In the genomic region with DNA sequence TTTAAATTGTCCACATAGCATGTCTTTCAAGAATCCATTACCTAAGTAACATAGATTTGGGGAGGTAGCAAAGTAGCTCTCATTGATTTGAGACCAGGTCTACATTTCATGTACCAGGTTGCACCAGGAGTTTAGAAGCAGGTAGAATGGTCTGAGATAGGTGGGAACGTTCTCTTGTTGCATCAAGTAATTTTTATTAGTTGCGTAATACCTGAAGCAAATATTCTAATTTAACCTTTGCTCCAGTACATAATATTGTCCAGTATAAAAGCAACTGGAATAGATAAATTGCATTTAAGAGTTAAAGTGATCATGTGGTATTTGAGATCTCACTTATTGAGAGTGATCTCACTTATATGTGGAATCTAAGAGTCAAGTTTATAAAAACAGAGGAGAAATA, we compare ENCODE assay signal across 26 cellular contexts.
DNase-seq lines count a peak whose midpoint lies in the region; ATAC-seq, FAIRE-seq and TF ChIP-seq lines count a peak whose summit lies in the region.
"Had no signal": no experiment of that assay in that cellular context is flagged by ENCODE, and none has a peak within 500 bp of the region (broad histone marks: within the 10 kb centered on the region; RNA-seq: fewer than 3 reads in every experiment).

No MANE protein-coding gene starts in this region.

- TF ChIP-seq EP300 in Ishikawa (IDR thresholded peaks at IDR 0.05; ENCODE audit: borderline replicate concordance) (no peak), H1 (IDR thresholded peaks at IDR 0.05; ENCODE audit: borderline replicate concordance in 1 of 2, low read depth in 2 of 2, low read length in 2 of 2) (no peak)

- H2BK20ac ChIP-seq in IMR-90 (ENCODE audit: low read depth, low read length) (no peak overlapping the region), H1 (ENCODE audit: low read length) (no peak overlapping the region)

- ATAC-seq in IMR-90 (ENCODE audit: low read depth) (no peak), GM19351 (IDR thresholded peaks at IDR 0.05; ENCODE audit: unreplicated experiment) (no peak), Right ventricle myocardium inferior (no peak)
- ATAC-seq: GM12878 had no signal

- POLR2A ChIA-PET in IMR-90 (lab: Charles Lee; ENCODE audit: unreplicated experiment) (no interaction called here), H1 (lab: Charles Lee; ENCODE audit: partially characterized antibody) (no interaction called here)

- no peaks in the 10 kb centered on the region for H3K27me3 ChIP-seq in IMR-90 (ENCODE audit: control insufficient read depth, insufficient read depth, low read length)
- no peaks in the 10 kb centered on the region for H3K27me3 ChIP-seq in H1 (replicated peaks in 1 of 4; ENCODE audit: control insufficient read depth in 3 of 4, extremely low read depth in 1 of 4, insufficient read depth in 3 of 4, low read length in 3 of 4)
- H3K27me3 ChIP-seq: BE2C, BLaER1 had no signal

- no peaks in the 10 kb centered on the region for H3K36me3 ChIP-seq in IMR-90 (ENCODE audit: control insufficient read depth, insufficient read depth, low read length)
- H3K36me3 ChIP-seq in H1 (ENCODE audit: control insufficient read depth in 2 of 4, insufficient read depth in 4 of 4, low read length in 3 of 4): no peaks in the 10 kb centered on the region
- H3K36me3 ChIP-seq: BE2C, BLaER1 had no signal

- H4K91ac ChIP-seq in IMR-90 (ENCODE audit: insufficient read depth, low read depth, low read length) (no peak overlapping the region), H1 (replicated peaks; ENCODE audit: insufficient read length, low read length) (no peak overlapping the region)

- H3K23me2 ChIP-seq in H1 (ENCODE audit: low read depth, low read length): no peaks in the 10 kb centered on the region

- H3K4me3 ChIP-seq in IMR-90 (ENCODE audit: insufficient read depth, low read depth, low read length) (no peak overlapping the region), H1 (ENCODE audit: extremely low read depth in 1 of 4, insufficient read depth in 2 of 4, low read depth in 3 of 4, low read length in 4 of 4) (no peak overlapping the region)
- H3K4me3 ChIP-seq: BLaER1, GM12878 had no signal

- WGBS in IMR-90 (ENCODE audit: extremely low coverage in 2 of 2, insufficient read length in 1 of 2), 2 experiments: no CpG with 5 or more reads among the region's 2 CpGs
- 87% methylated on average over 2 of the region's 2 CpGs; no CpG with 5 or more reads in 1 of the 2 experiments for WGBS in H1 (ENCODE audit: extremely low coverage in 1 of 2, insufficient coverage in 1 of 2, insufficient read length in 1 of 2, insufficient replicate concordance in 2 of 2, low coverage in 1 of 2, low lambda C conversion rate in 2 of 2, missing lambda C conversion rate in 1 of 2), 2 experiments

- H2AFZ ChIP-seq in IMR-90 (replicated peaks; ENCODE audit: low read length, poor library complexity) (no peak overlapping the region), H1 (ENCODE audit: low read length) (no peak overlapping the region)

- TF ChIP-seq CTCF in IMR-90 (conservative IDR thresholded peaks at IDR 0.05; ENCODE audit: low read depth, low read length): no peak
- no peak for TF ChIP-seq CTCF in H1 (IDR thresholded peaks at IDR 0.05; ENCODE audit: control extremely low read depth in 1 of 3, insufficient read depth in 1 of 3, low read depth in 1 of 3, low read length in 3 of 3)

- H3K56ac ChIP-seq in IMR-90 (ENCODE audit: extremely low read depth, insufficient read depth, low read length): no peak overlapping the region
- H3K56ac ChIP-seq in H1 (replicated peaks; ENCODE audit: insufficient read length, low read depth, low read length): no peak overlapping the region

- H2BK5ac ChIP-seq in IMR-90 (ENCODE audit: low read depth, low read length, poor library complexity, severe bottlenecking) (no peak overlapping the region), H1 (ENCODE audit: low read depth, low read length) (no peak overlapping the region)

- H4K8ac ChIP-seq in IMR-90 (ENCODE audit: low read depth in 2 of 2, low read length in 2 of 2) (no peak overlapping the region), H1 (ENCODE audit: extremely low read depth, insufficient read depth, low read length) (no peak overlapping the region)

- no peaks in the 10 kb centered on the region for H3K79me2 ChIP-seq in H1 (ENCODE audit: control insufficient read depth in 1 of 2, insufficient read depth in 2 of 2, low read length in 2 of 2)

- H3K18ac ChIP-seq in IMR-90 (ENCODE audit: low read depth, low read length) (no peak overlapping the region), H1 (ENCODE audit: extremely low read depth, low read length) (no peak overlapping the region)

- CTCF ChIA-PET in IMR-90 (lab: Yijun Ruan, JAX) (no interaction called here), H1 (lab: Charles Lee; ENCODE audit: partially characterized antibody) (no interaction called here)

- intact Hi-C loops in IMR-90 (cut with micrococcal nuclease): no loop called here
- intact Hi-C loops in Right ventricle myocardium inferior (cut with DNase I): no loop called here

- H3K9me3 ChIP-seq in IMR-90 (ENCODE audit: control insufficient read depth, insufficient read depth, low read length): 0 out of 2 replicates have a peak, but pooled peaks cover 2% of the 10 kb centered on the region
- no peaks in the 10 kb centered on the region for H3K9me3 ChIP-seq in H1 (ENCODE audit: insufficient read depth in 2 of 2, low read depth in 1 of 2, low read length in 1 of 2)
- H3K9me3 ChIP-seq: BE2C, BLaER1 had no signal

- TF ChIP-seq POLR2A in IMR-90 (IDR thresholded peaks at IDR 0.05; ENCODE audit: low read depth, low read length) (no peak), H1 (IDR thresholded peaks at IDR 0.05; ENCODE audit: control extremely low read depth in 1 of 2, low read depth in 2 of 2, low read length in 2 of 2) (no peak)

- H3K9ac ChIP-seq in IMR-90 (ENCODE audit: low read depth, low read length): no peak overlapping the region
- H3K9ac ChIP-seq in H1 (replicated peaks in 1 of 4; ENCODE audit: extremely low read depth in 1 of 4, low read depth in 3 of 4, low read length in 3 of 4): no peak overlapping the region
- H3K9ac ChIP-seq: BLaER1 had no signal

- H3K9me1 ChIP-seq in IMR-90 (ENCODE audit: insufficient read depth, low read length): no peaks in the 10 kb centered on the region

- H2BK120ac ChIP-seq in IMR-90 (ENCODE audit: low read depth, low read length): no peak overlapping the region
- H2BK120ac ChIP-seq in H1 (replicated peaks; ENCODE audit: low read depth, low read length): no peak overlapping the region

- H2AK9ac ChIP-seq in IMR-90 (replicated peaks; ENCODE audit: low read depth, low read length, poor library complexity): no peak overlapping the region

- BruUV-seq in IMR-90 (replicated peaks; lab: Mats Ljungman, UMichigan): no TSS peak

- H3K14ac ChIP-seq in IMR-90 (replicated peaks; ENCODE audit: low read depth, low read length) (no peak overlapping the region), H1 (ENCODE audit: insufficient read length) (no peak overlapping the region)

- H3K79me1 ChIP-seq in IMR-90 (ENCODE audit: low read depth in 1 of 2, low read length in 2 of 2): no peaks in the 10 kb centered on the region
- H3K79me1 ChIP-seq in H1 (ENCODE audit: low read depth, low read length): no peaks in the 10 kb centered on the region

- H3K4ac ChIP-seq in IMR-90 (ENCODE audit: low read depth, low read length) (no peak overlapping the region), H1 (replicated peaks; ENCODE audit: insufficient read length, low read depth, low read length) (no peak overlapping the region)

- H2AK5ac ChIP-seq in IMR-90 (ENCODE audit: low read depth, low read length) (no peak overlapping the region), H1 (ENCODE audit: low read depth, low read length) (no peak overlapping the region)

- no peak for DNase-seq in IMR-90
- DNase-seq in H1 (ENCODE audit: low read depth in 1 of 2, low spot score in 2 of 2): no peak
- DNase-seq in NK-92 treated with Interleukin-12 subunit alpha and Interleukin-12 subunit beta, amount 100 ng/mL, for 24 hours (lab: John Stamatoyannopoulos, UW): no peak
- no peak for DNase-seq in Right ventricle myocardium inferior (ENCODE audit: missing footprints)
- DNase-seq: 8988T; ACHN; BE2C; C1 segment of cervical spinal cord; CD4-positive, alpha-beta memory T cell; CD4-positive, CD25-positive, alpha-beta regulatory T cell; CD8-positive, alpha-beta memory T cell; COR-L47; DMS 273 treated with DMSO at 0.1 percent for 48 hours; DMS153; DMS53; DMS79; DND-41; EL; GDM1 had no signal

- H4K20me1 ChIP-seq in IMR-90 (ENCODE audit: insufficient read depth, low read length) (no peaks in the 10 kb centered on the region), H1 (replicated peaks in 1 of 2; ENCODE audit: control insufficient read depth in 1 of 2, insufficient read depth in 2 of 2, low read length in 2 of 2) (no peaks in the 10 kb centered on the region)
- H4K20me1 ChIP-seq: BLaER1 had no signal

- no peak overlapping the region for H2BK12ac ChIP-seq in H1 (ENCODE audit: low read depth, low read length)

- dilution Hi-C loops in IMR-90 (cut with HindIII; ENCODE audit: low sequenced_read_pairs, unreplicated experiment): no loop called here

- FAIRE-seq in H1 (lab: Jason Lieb, UNC): no peak
- FAIRE-seq: GM12878, GM12892, GM18507, GM19239 had no signal

- TF ChIP-seq RAD21 in IMR-90 (IDR thresholded peaks at IDR 0.05; ENCODE audit: low read length) (no peak), Ishikawa (IDR thresholded peaks at IDR 0.05; ENCODE audit: low read depth) (no peak), H1 (IDR thresholded peaks at IDR 0.05 in 1 of 2, conservative IDR thresholded peaks at IDR 0.05 in 1 of 2; ENCODE audit: low read depth in 2 of 2, low read length in 2 of 2) (no peak)

- H3K4me2 ChIP-seq in IMR-90 (ENCODE audit: low read depth, low read length): no peak overlapping the region
- no peak overlapping the region for H3K4me2 ChIP-seq in H1 (ENCODE audit: insufficient read depth in 1 of 2, low read depth in 2 of 2, low read length in 2 of 2)
- H3K4me2 ChIP-seq: BLaER1 had no signal

- no peak overlapping the region for H4K5ac ChIP-seq in IMR-90 (ENCODE audit: low read depth, low read length)
- no peak overlapping the region for H4K5ac ChIP-seq in H1 (ENCODE audit: insufficient read length, low read depth, low read length)

- H3K4me1 ChIP-seq in IMR-90 (ENCODE audit: control insufficient read depth, insufficient read depth, low read length) (no peaks in the 10 kb centered on the region), H1 (replicated peaks in 1 of 4; ENCODE audit: control insufficient read depth in 3 of 4, insufficient read depth in 4 of 4, low read length in 3 of 4) (no peaks in the 10 kb centered on the region)
- H3K4me1 ChIP-seq: BLaER1 had no signal

- H2BK15ac ChIP-seq in IMR-90 (ENCODE audit: low read depth, low read length) (no peak overlapping the region), H1 (ENCODE audit: low read length) (no peak overlapping the region)

- in situ Hi-C loops in IMR-90 (cut with MboI; ENCODE audit: low sequenced_read_pairs): no loop called here

- H3K27ac ChIP-seq in IMR-90 (ENCODE audit: insufficient read depth, low read length) (no peak overlapping the region), H1 (ENCODE audit: low read depth, low read length) (no peak overlapping the region)
- H3K27ac ChIP-seq: BLaER1 had no signal

- H3K23ac ChIP-seq in IMR-90 (ENCODE audit: low read depth, low read length) (no peak overlapping the region), H1 (ENCODE audit: insufficient read length) (no peak overlapping the region)

TF ChIP-seq in Ishikawa, 13 proteins besides CTCF, POLR2A, EP300 and RAD21 (continues in another document):
- TF ChIP-seq TEAD4 (IDR thresholded peaks at IDR 0.05): no peak

TF ChIP-seq in H1, 55 proteins besides CTCF, POLR2A, EP300 and RAD21 (continues in another document):
- TF ChIP-seq SP1 (IDR thresholded peaks at IDR 0.05; ENCODE audit: low read depth, low read length): no peak
